25 cellular contexts compared by ENCODE assay signal in the genomic region with DNA sequence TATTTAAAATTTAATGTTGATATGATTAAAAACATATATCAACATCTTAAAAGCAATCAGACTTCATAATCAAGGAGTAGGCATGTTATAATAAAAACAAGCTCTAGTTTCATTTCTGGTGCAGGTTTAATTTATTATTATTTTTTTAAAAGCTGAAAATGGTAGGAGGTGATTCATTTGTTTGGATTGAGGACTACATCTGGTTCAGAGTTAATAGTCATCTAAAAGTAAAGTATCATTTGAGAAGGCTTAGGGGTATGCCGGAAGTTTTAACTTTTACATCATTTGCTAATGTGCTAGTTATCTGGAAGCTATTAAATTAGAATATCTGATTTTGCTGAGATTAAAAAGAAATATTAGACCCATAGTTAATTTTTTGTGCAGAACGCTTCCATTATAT.
A peak's percentile ranks its signal among the peaks of the same experiment; 100 is the strongest.
DNase-seq lines count a peak whose midpoint lies in the region; ATAC-seq and TF ChIP-seq lines count a peak whose summit lies in the region.
"Had no signal": no experiment of that assay in that cellular context is flagged by ENCODE, and none has a peak within 500 bp of the region (broad histone marks: within the 10 kb centered on the region; RNA-seq: fewer than 3 reads in every experiment).

No MANE protein-coding gene starts in this region.

- no peaks in the 10 kb centered on the region for H3K36me3 ChIP-seq in PC-3 (ENCODE audit: low read depth, low read length)
- H3K36me3 ChIP-seq: ovary, right lobe of liver, suprapubic skin had no signal

- peaks cover 0 to 1% (median 0%) of the 10 kb centered on the region in 7 donors for H3K9me3 Mint-ChIP-seq in CD14-positive monocyte
- H3K9me3 Mint-ChIP-seq: activated naive CD4-positive, alpha-beta T cell treated with anti-CD3 and anti-CD28 coated beads, Interleukin-2, amount 50 U/mL, for 24 hours; CD8-positive, alpha-beta T cell; stimulated activated effector memory CD8-positive, alpha-beta T cell treated with anti-CD3 and anti-CD28 coated beads, Interleukin-12 subunit alpha, Interleukin-12 subunit beta, amount 100 ng/mL, for 72 hours had no signal

- no peaks in the 10 kb centered on the region for H3K4me1 Mint-ChIP-seq in CD14-positive monocyte
- H3K4me1 Mint-ChIP-seq: activated naive CD4-positive, alpha-beta T cell treated with anti-CD3 and anti-CD28 coated beads, Interleukin-2, amount 50 U/mL, for 24 hours; naive B cell; stimulated activated effector memory CD8-positive, alpha-beta T cell treated with anti-CD3 and anti-CD28 coated beads, Interleukin-12 subunit alpha, Interleukin-12 subunit beta, amount 100 ng/mL, for 72 hours had no signal

- peaks cover 9% of the 10 kb centered on the region for H3K4me1 ChIP-seq in PC-3 (ENCODE audit: insufficient read depth, low read length)
- H3K4me1 ChIP-seq: body of pancreas, right lobe of liver, suprapubic skin had no signal

- no peaks in the 10 kb centered on the region for H3K36me3 Mint-ChIP-seq in CD14-positive monocyte
- H3K36me3 Mint-ChIP-seq: activated naive CD4-positive, alpha-beta T cell treated with anti-CD3 and anti-CD28 coated beads, Interleukin-2, amount 50 U/mL, for 24 hours; CD8-positive, alpha-beta T cell; naive B cell; stimulated activated effector memory CD8-positive, alpha-beta T cell treated with anti-CD3 and anti-CD28 coated beads, Interleukin-12 subunit alpha, Interleukin-12 subunit beta, amount 100 ng/mL, for 72 hours had no signal

- intact Hi-C loops in PC-3 (cut with micrococcal nuclease), result no loop called here
- intact Hi-C loops in CD14-positive monocyte (cut with micrococcal nuclease), result no loop called here

- no peak overlapping the region for H3K27ac ChIP-seq in PC-3 (ENCODE audit: low read length)
- H3K27ac ChIP-seq: body of pancreas, ovary, right lobe of liver, suprapubic skin had no signal

- no peak overlapping the region for H3K9ac ChIP-seq in PC-3 (ENCODE audit: low read length)

- ATAC-seq in PC-3 (peak; percentile 72), GM19035 (IDR thresholded peaks at IDR 0.05; ENCODE audit: unreplicated experiment) (no peak)
- ATAC-seq: body of pancreas; CD8-positive, alpha-beta T cell; right lobe of liver; stimulated activated effector memory CD8-positive, alpha-beta T cell treated with anti-CD3 and anti-CD28 coated beads, Interleukin-12 subunit alpha, Interleukin-12 subunit beta, amount 100 ng/mL, for 72 hours had no signal

- no peaks in the 10 kb centered on the region for H3K27me3 ChIP-seq in PC-3 (ENCODE audit: low read length)
- H3K27me3 ChIP-seq: body of pancreas, ovary, right lobe of liver, suprapubic skin had no signal

- no peaks in the 10 kb centered on the region for H3K9me3 ChIP-seq in PC-3 (ENCODE audit: low read length)
- H3K9me3 ChIP-seq: body of pancreas, ovary, right lobe of liver, suprapubic skin had no signal

- H3K27me3 Mint-ChIP-seq in CD14-positive monocyte (ENCODE audit: low read depth in 3 of 3), result no peaks in the 10 kb centered on the region

- POLR2A ChIA-PET in PC-3 (lab: Charles Lee; ENCODE audit: unreplicated experiment), result interaction anchor here (0.5 kb wide), 1 partner anchor 193 kb away, joined by 3 read pairs; a partner anchor contains a TSS

- no peaks in the 10 kb centered on the region for H3F3A ChIP-seq in PC-3 (ENCODE audit: low read length, unreplicated experiment)

- H3K79me2 ChIP-seq in PC-3 (ENCODE audit: low read length), result no peaks in the 10 kb centered on the region

- no peak overlapping the region for H3K4me3 Mint-ChIP-seq in CD14-positive monocyte
- H3K4me3 Mint-ChIP-seq: activated naive CD4-positive, alpha-beta T cell treated with anti-CD3 and anti-CD28 coated beads, Interleukin-2, amount 50 U/mL, for 24 hours; CD8-positive, alpha-beta T cell; naive B cell; stimulated activated effector memory CD8-positive, alpha-beta T cell treated with anti-CD3 and anti-CD28 coated beads, Interleukin-12 subunit alpha, Interleukin-12 subunit beta, amount 100 ng/mL, for 72 hours had no signal

- H4K20me1 ChIP-seq in PC-3 (ENCODE audit: low read length), result no peaks in the 10 kb centered on the region

- H3K27ac Mint-ChIP-seq in CD14-positive monocyte, result no peak overlapping the region
- H3K27ac Mint-ChIP-seq: activated naive CD4-positive, alpha-beta T cell treated with anti-CD3 and anti-CD28 coated beads, Interleukin-2, amount 50 U/mL, for 24 hours; CD8-positive, alpha-beta T cell; naive B cell; stimulated activated effector memory CD8-positive, alpha-beta T cell treated with anti-CD3 and anti-CD28 coated beads, Interleukin-12 subunit alpha, Interleukin-12 subunit beta, amount 100 ng/mL, for 72 hours had no signal

- DNase-seq in AG20443 (ENCODE audit: low spot score) (peak; percentile 43), PC-3 (peak; percentile 40), fibroblast of mammary gland (ENCODE audit: low read depth) (peak; percentile 71), non-pigmented ciliary epithelial cell (ENCODE audit: low read depth) (peak; percentile 26), CD14-positive monocyte (ENCODE audit: low spot score) (no peak), NCI-H446 treated with DMSO at 0.1 percent for 48 hours (lab: John Stamatoyannopoulos, UW) (no peak), NCI-H2196 treated with DMSO at 0.1 percent for 48 hours (lab: John Stamatoyannopoulos, UW; ENCODE audit: unreplicated experiment) (no peak)
- DNase-seq: ACHN; activated CD4-positive, alpha-beta T cell treated with anti-CD3 and anti-CD28 coated beads for 4 hours; body of pancreas; CD8-positive, alpha-beta T cell; DMS79 treated with DMSO at 0.1 percent for 48 hours; foreskin melanocyte; hypothalamus; islet precursor cell; naive B cell; NCI-H1417; NCI-H2107; NCI-H524; ovary; right lobe of liver had no signal

- no peaks in the 10 kb centered on the region for H3K9me2 ChIP-seq in PC-3 (replicated peaks; ENCODE audit: low read length)

- H3K4me3 ChIP-seq in PC-3 (ENCODE audit: low read length), result no peak overlapping the region
- H3K4me3 ChIP-seq in fibroblast of mammary gland (ENCODE audit: control insufficient read depth, low read depth, low read length), result no peak overlapping the region
- H3K4me3 ChIP-seq: body of pancreas, ovary, right lobe of liver, suprapubic skin had no signal

- no peak overlapping the region for H2AFZ ChIP-seq in PC-3 (ENCODE audit: low read length)

- no peak for TF ChIP-seq CTCF in PC-3 (conservative IDR thresholded peaks at IDR 0.05; ENCODE audit: low read depth, low read length)
- no peak for TF ChIP-seq CTCF in fibroblast of mammary gland (conservative IDR thresholded peaks at IDR 0.05; ENCODE audit: control insufficient read depth, insufficient read depth, low read depth, low read length)
- TF ChIP-seq CTCF in CD14-positive monocyte (IDR thresholded peaks at IDR 0.05), result no peak

- BruUV-seq in PC-3 (replicated peaks; lab: Mats Ljungman, UMichigan), result no TSS peak

- CTCF ChIA-PET in PC-3 (lab: Charles Lee), result no interaction called here

- peak overlapping the region; percentile 49 for H3K4me2 ChIP-seq in PC-3 (ENCODE audit: low read length)

Comparison
In these comparisons a context has a peak if more than half of its experiments do, and no peak if none do; other contexts are left out.
1. DNase-seq: peak in AG20443 (single experiment), PC-3 (single experiment), fibroblast of mammary gland (single experiment) and non-pigmented ciliary epithelial cell (single experiment); none in CD14-positive monocyte (single experiment), NCI-H446 treated with DMSO at 0.1 percent for 48 hours (single experiment) and NCI-H2196 treated with DMSO at 0.1 percent for 48 hours (single experiment).